16 cellular contexts compared by ENCODE assay signal in the genomic region with DNA sequence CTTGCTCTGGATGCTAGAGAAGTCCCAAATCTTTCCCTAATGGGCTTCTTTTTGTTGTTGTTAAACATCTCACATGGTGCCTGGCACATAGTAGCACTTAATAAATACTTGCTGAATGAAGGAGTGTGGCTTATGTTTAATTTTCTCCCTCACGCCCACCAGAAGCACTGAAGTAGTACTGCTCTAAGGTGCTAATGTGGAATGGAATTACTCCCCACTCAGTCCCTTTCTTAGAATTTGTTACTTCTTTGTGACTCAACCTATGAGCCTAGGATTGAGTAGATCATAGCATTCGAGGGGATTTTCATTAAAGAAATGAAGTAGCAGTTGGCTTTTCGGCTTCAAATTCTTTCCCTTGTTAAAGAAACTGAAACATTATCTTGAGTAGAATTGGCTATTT.
"Had no signal": no experiment of that assay in that cellular context is flagged by ENCODE, and none has a peak within 500 bp of the region (broad histone marks: within the 10 kb centered on the region; RNA-seq: fewer than 3 reads in every experiment).

No MANE protein-coding gene starts in this region.

- H3K4me3 Mint-ChIP-seq: T-helper 1 cell treated with Interleukin-12 subunit alpha and Interleukin-12 subunit beta and Interleukin-4 antibody, amounts not matched to agents 30 μg/mL and 1 μg/mL, for 36 hours had no signal

- H3K36me3 ChIP-seq: esophagus muscularis mucosa, gastroesophageal sphincter, heart left ventricle, SJSA1, spleen, thoracic aorta, upper lobe of left lung had no signal

- H3K4me1 ChIP-seq: esophagus muscularis mucosa, gastroesophageal sphincter, heart left ventricle, spleen, upper lobe of left lung had no signal

- H3K4me3 ChIP-seq: esophagus muscularis mucosa, gastroesophageal sphincter, heart left ventricle, lung, SJSA1, spleen, thoracic aorta, upper lobe of left lung had no signal

- H3K9me3 ChIP-seq: gastroesophageal sphincter, heart left ventricle, SJSA1, thoracic aorta, upper lobe of left lung had no signal

- ATAC-seq: gastroesophageal sphincter, heart left ventricle, left lobe of liver had no signal

- DNase-seq: amniotic stem cell; effector CD8-positive, alpha-beta T cell; heart left ventricle; kidney; occipital lobe; posterior cingulate gyrus; retina; spleen; upper lobe of left lung had no signal

- H3K27me3 ChIP-seq: gastroesophageal sphincter, SJSA1, spleen, upper lobe of left lung had no signal

- H3K27ac Mint-ChIP-seq: T-helper 1 cell treated with Interleukin-12 subunit alpha and Interleukin-12 subunit beta and Interleukin-4 antibody, amounts not matched to agents 30 μg/mL and 1 μg/mL, for 36 hours had no signal
